ENCODE assay signal across 1 cellular context in genomic region chr3:168096210-168096795, GRCh38.
TF ChIP-seq lines count a peak whose summit lies in the region.

No MANE protein-coding gene starts in this region.

TF ChIP-seq in HepG2, 621 proteins besides CTCF, POLR2A, EP300 and RAD21 (continued from another document and continues in another):
- no peak; the same call in 1 of the 2 replicates for TF ChIP-seq TFDP2 (CRISPR knock-in tag; IDR thresholded peaks at IDR 0.05)
- no peak for TF ChIP-seq JDP2 (CRISPR knock-in tag; IDR thresholded peaks at IDR 0.05; ENCODE audit: borderline replicate concordance)
- TF ChIP-seq GATAD1 (CRISPR knock-in tag; IDR thresholded peaks at IDR 0.05) = no peak; the same call in 1 of the 2 replicates
- TF ChIP-seq KDM6A (CRISPR knock-in tag; IDR thresholded peaks at IDR 0.05; ENCODE audit: low read depth) = no peak
- TF ChIP-seq GPBP1L1 (CRISPR knock-in tag; IDR thresholded peaks at IDR 0.05) = no peak
- no peak for TF ChIP-seq ZBTB7A (CRISPR knock-in tag; IDR thresholded peaks at IDR 0.05)
- no peak for TF ChIP-seq ZNF629 (CRISPR knock-in tag; conservative IDR thresholded peaks at IDR 0.05)
- peak; percentile 87; the same call in 1 of the 2 replicates for TF ChIP-seq RNF2 (conservative IDR thresholded peaks at IDR 0.05; ENCODE audit: low read depth)
- TF ChIP-seq HDAC1 (CRISPR knock-in tag; IDR thresholded peaks at IDR 0.05) = peak; percentile 62
- TF ChIP-seq MZF1 (CRISPR knock-in tag; IDR thresholded peaks at IDR 0.05; ENCODE audit: borderline replicate concordance) = no peak
- 0 out of 2 replicates have a peak, but pooled peaks have one; percentile 73 for TF ChIP-seq IRF1 (CRISPR knock-in tag; IDR thresholded peaks at IDR 0.05; ENCODE audit: low read depth)
- 0 out of 2 replicates have a peak, but pooled peaks have one; percentile 27 for TF ChIP-seq ZBTB25 (CRISPR knock-in tag; IDR thresholded peaks at IDR 0.05)
- TF ChIP-seq, protein P1, sequence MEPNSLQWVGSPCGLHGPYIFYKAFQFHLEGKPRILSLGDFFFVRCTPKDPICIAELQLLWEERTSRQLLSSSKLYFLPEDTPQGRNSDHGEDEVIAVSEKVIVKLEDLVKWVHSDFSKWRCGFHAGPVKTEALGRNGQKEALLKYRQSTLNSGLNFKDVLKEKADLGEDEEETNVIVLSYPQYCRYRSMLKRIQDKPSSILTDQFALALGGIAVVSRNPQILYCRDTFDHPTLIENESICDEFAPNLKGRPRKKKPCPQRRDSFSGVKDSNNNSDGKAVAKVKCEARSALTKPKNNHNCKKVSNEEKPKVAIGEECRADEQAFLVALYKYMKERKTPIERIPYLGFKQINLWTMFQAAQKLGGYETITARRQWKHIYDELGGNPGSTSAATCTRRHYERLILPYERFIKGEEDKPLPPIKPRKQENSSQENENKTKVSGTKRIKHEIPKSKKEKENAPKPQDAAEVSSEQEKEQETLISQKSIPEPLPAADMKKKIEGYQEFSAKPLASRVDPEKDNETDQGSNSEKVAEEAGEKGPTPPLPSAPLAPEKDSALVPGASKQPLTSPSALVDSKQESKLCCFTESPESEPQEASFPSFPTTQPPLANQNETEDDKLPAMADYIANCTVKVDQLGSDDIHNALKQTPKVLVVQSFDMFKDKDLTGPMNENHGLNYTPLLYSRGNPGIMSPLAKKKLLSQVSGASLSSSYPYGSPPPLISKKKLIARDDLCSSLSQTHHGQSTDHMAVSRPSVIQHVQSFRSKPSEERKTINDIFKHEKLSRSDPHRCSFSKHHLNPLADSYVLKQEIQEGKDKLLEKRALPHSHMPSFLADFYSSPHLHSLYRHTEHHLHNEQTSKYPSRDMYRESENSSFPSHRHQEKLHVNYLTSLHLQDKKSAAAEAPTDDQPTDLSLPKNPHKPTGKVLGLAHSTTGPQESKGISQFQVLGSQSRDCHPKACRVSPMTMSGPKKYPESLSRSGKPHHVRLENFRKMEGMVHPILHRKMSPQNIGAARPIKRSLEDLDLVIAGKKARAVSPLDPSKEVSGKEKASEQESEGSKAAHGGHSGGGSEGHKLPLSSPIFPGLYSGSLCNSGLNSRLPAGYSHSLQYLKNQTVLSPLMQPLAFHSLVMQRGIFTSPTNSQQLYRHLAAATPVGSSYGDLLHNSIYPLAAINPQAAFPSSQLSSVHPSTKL (CRISPR knock-in tag; IDR thresholded peaks at IDR 0.05) = no peak
- no peak for TF ChIP-seq ZNF281 (CRISPR knock-in tag; IDR thresholded peaks at IDR 0.05; ENCODE audit: borderline replicate concordance)
- no peak for TF ChIP-seq ZNF256 (CRISPR knock-in tag; conservative IDR thresholded peaks at IDR 0.05)
- TF ChIP-seq ZKSCAN1 (IDR thresholded peaks at IDR 0.05; ENCODE audit: low read length) = no peak
- TF ChIP-seq ZNF7 (CRISPR knock-in tag; IDR thresholded peaks at IDR 0.05) = 0 out of 2 replicates have a peak, but pooled peaks have one; percentile 32
- TF ChIP-seq MED1 (CRISPR knock-in tag; IDR thresholded peaks at IDR 0.05) = peak; percentile 12; the same call in 1 of the 2 replicates
- TF ChIP-seq PHF8 (CRISPR knock-in tag; IDR thresholded peaks at IDR 0.05) = peak; percentile 1; the same call in 1 of the 2 replicates
- 0 out of 2 replicates have a peak, but pooled peaks have one; percentile 2 for TF ChIP-seq TP53 (CRISPR knock-in tag; conservative IDR thresholded peaks at IDR 0.05)
- no peak for TF ChIP-seq ZNF101 (CRISPR knock-in tag; IDR thresholded peaks at IDR 0.05; ENCODE audit: borderline replicate concordance, low read depth)
- TF ChIP-seq ELK4 (CRISPR knock-in tag; IDR thresholded peaks at IDR 0.05; ENCODE audit: borderline replicate concordance) = no peak
- TF ChIP-seq, protein P2, sequence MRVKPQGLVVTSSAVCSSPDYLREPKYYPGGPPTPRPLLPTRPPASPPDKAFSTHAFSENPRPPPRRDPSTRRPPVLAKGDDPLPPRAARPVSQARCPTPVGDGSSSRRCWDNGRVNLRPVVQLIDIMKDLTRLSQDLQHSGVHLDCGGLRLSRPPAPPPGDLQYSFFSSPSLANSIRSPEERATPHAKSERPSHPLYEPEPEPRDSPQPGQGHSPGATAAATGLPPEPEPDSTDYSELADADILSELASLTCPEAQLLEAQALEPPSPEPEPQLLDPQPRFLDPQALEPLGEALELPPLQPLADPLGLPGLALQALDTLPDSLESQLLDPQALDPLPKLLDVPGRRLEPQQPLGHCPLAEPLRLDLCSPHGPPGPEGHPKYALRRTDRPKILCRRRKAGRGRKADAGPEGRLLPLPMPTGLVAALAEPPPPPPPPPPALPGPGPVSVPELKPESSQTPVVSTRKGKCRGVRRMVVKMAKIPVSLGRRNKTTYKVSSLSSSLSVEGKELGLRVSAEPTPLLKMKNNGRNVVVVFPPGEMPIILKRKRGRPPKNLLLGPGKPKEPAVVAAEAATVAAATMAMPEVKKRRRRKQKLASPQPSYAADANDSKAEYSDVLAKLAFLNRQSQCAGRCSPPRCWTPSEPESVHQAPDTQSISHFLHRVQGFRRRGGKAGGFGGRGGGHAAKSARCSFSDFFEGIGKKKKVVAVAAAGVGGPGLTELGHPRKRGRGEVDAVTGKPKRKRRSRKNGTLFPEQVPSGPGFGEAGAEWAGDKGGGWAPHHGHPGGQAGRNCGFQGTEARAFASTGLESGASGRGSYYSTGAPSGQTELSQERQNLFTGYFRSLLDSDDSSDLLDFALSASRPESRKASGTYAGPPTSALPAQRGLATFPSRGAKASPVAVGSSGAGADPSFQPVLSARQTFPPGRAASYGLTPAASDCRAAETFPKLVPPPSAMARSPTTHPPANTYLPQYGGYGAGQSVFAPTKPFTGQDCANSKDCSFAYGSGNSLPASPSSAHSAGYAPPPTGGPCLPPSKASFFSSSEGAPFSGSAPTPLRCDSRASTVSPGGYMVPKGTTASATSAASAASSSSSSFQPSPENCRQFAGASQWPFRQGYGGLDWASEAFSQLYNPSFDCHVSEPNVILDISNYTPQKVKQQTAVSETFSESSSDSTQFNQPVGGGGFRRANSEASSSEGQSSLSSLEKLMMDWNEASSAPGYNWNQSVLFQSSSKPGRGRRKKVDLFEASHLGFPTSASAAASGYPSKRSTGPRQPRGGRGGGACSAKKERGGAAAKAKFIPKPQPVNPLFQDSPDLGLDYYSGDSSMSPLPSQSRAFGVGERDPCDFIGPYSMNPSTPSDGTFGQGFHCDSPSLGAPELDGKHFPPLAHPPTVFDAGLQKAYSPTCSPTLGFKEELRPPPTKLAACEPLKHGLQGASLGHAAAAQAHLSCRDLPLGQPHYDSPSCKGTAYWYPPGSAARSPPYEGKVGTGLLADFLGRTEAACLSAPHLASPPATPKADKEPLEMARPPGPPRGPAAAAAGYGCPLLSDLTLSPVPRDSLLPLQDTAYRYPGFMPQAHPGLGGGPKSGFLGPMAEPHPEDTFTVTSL (CRISPR knock-in tag; IDR thresholded peaks at IDR 0.05; ENCODE audit: borderline replicate concordance) = no peak
- no peak for TF ChIP-seq ZNF577 (CRISPR knock-in tag; IDR thresholded peaks at IDR 0.05; ENCODE audit: borderline replicate concordance, low read depth)
- no peak for TF ChIP-seq PHF21A (CRISPR knock-in tag; IDR thresholded peaks at IDR 0.05)
- TF ChIP-seq, protein P3, sequence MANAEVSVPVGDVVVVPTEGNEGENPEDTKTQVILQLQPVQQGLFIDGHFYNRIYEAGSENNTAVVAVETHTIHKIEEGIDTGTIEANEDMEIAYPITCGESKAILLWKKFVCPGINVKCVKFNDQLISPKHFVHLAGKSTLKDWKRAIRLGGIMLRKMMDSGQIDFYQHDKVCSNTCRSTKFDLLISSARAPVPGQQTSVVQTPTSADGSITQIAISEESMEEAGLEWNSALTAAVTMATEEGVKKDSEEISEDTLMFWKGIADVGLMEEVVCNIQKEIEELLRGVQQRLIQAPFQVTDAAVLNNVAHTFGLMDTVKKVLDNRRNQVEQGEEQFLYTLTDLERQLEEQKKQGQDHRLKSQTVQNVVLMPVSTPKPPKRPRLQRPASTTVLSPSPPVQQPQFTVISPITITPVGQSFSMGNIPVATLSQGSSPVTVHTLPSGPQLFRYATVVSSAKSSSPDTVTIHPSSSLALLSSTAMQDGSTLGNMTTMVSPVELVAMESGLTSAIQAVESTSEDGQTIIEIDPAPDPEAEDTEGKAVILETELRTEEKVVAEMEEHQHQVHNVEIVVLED (CRISPR knock-in tag; IDR thresholded peaks at IDR 0.05; ENCODE audit: borderline replicate concordance) = no peak
- TF ChIP-seq NFKBIZ (CRISPR knock-in tag; IDR thresholded peaks at IDR 0.05) = no peak
- peak; percentile 95; the same call in 1 of the 2 replicates for TF ChIP-seq MXD1 (CRISPR knock-in tag; IDR thresholded peaks at IDR 0.05)
- no peak for TF ChIP-seq SIN3B (IDR thresholded peaks at IDR 0.05; ENCODE audit: low read length)
- TF ChIP-seq, protein P4, sequence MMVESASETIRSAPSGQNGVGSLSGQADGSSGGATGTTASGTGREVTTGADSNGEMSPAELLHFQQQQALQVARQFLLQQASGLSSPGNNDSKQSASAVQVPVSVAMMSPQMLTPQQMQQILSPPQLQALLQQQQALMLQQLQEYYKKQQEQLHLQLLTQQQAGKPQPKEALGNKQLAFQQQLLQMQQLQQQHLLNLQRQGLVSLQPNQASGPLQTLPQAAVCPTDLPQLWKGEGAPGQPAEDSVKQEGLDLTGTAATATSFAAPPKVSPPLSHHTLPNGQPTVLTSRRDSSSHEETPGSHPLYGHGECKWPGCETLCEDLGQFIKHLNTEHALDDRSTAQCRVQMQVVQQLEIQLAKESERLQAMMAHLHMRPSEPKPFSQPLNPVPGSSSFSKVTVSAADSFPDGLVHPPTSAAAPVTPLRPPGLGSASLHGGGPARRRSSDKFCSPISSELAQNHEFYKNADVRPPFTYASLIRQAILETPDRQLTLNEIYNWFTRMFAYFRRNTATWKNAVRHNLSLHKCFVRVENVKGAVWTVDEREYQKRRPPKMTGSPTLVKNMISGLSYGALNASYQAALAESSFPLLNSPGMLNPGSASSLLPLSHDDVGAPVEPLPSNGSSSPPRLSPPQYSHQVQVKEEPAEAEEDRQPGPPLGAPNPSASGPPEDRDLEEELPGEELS (CRISPR knock-in tag; IDR thresholded peaks at IDR 0.05) = 0 out of 2 replicates have a peak, but pooled peaks have one; percentile 7
- no peak; the same call in 1 of the 2 replicates for TF ChIP-seq ZC3H13 (CRISPR knock-in tag; IDR thresholded peaks at IDR 0.05)
- TF ChIP-seq NONO (IDR thresholded peaks at IDR 0.05) = no peak
- no peak; the same call in none of the 2 replicates for TF ChIP-seq NONO (CRISPR knock-in tag; conservative IDR thresholded peaks at IDR 0.05)
